Comparison of ENCODE assay signal across 8 cellular contexts in genomic region chr16:20484726-20485125, GRCh38. TPM values are rescaled to one million over a fixed set of nuclear protein-coding genes. Genes with fewer than 3 reads are reported as not detected.
"Had no signal": no experiment of that assay in that cellular context is flagged by ENCODE, and none has a peak within 500 bp of the region (broad histone marks: within the 10 kb centered on the region; RNA-seq: fewer than 3 reads in every experiment).

No MANE protein-coding gene starts in this region.

- H3K4me2 ChIP-seq: GM23338 had no signal

- FAIRE-seq: H1, H54 had no signal

- H3K27ac ChIP-seq: HL-60 had no signal

- DNase-seq: H9, HCEC 1CT, IMR-90 had no signal

- H3K4me3 ChIP-seq: GM23338 had no signal

- H2AFZ ChIP-seq: GM23338 had no signal

- ATAC-seq: GM23338 had no signal

RNA-seq across cellular contexts. Expression of gene ACSM2A, which starts 33.4 kb away (rescaled TPM):
- total RNA-seq: GM23338, H1, H9, HT1080, IMR-90 had no signal
- polyA plus RNA-seq: GM23338, H1, IMR-90 had no signal
